Comparison of ENCODE assay signal across 35 cellular contexts in genomic region chr2:233125455-233126065, GRCh38.
A peak's percentile ranks its signal among the peaks of the same experiment; 100 is the strongest.
DNase-seq lines count a peak whose midpoint lies in the region; ATAC-seq, FAIRE-seq and TF ChIP-seq lines count a peak whose summit lies in the region.
"Had no signal": no experiment of that assay in that cellular context is flagged by ENCODE, and none has a peak within 500 bp of the region (broad histone marks: within the 10 kb centered on the region; RNA-seq: fewer than 3 reads in every experiment).

No MANE protein-coding gene starts in this region.

- no peak for FAIRE-seq in GM12878 (lab: Jason Lieb, UNC)
- FAIRE-seq: G401.6, small intestine had no signal

- in situ Hi-C loops in GM12878 (cut with MboI) = no loop called here

- DNase-seq in GM12878 (ENCODE audit: low read depth, low spot score) (no peak), NCI-H510A treated with DMSO at 0.1 percent for 48 hours (lab: John Stamatoyannopoulos, UW) (no peak), SHP77 treated with DMSO at 0.1 percent for 48 hours (lab: John Stamatoyannopoulos, UW) (no peak), NCI-H2196 treated with DMSO at 0.1 percent for 48 hours (lab: John Stamatoyannopoulos, UW; ENCODE audit: unreplicated experiment) (no peak), NCI-H69 (lab: John Stamatoyannopoulos, UW) (no peak)
- DNase-seq: activated CD4-positive, alpha-beta memory T cell treated with anti-CD3 and anti-CD28 coated beads, Interleukin-2, amount 10 ng/mL, durations not matched to agents 7 days and 5 days; activated CD4-positive, CD25-positive, alpha-beta regulatory T cell treated with anti-CD3 and anti-CD28 coated beads, Interleukin-2, amount 50 U/mL, for 72 hours; activated CD8-positive, alpha-beta memory T cell treated with anti-CD3 and anti-CD28 coated beads, Interleukin-2, amount 50 U/mL, for 48 hours; activated naive CD4-positive, alpha-beta T cell treated with anti-CD3 and anti-CD28 coated beads, Interleukin-2, amount 10 ng/mL, durations not matched to agents 7 days and 5 days; amniotic stem cell; colonic mucosa; effector CD4-positive, alpha-beta T cell; IMR-90; mammary epithelial cell; NCI-H146; NCI-H2107; NCI-H446; nephron progenitor cell; ovary; PC-3; retina; small intestine; stimulated activated CD4-positive, alpha-beta T cell treated with anti-CD3 and anti-CD28 coated beads, Interleukin-1b, Interleukin-23, amount 100 ng/mL, for 48 hours; T-helper 2 cell; thyroid gland had no signal

- H3K27me3 Mint-ChIP-seq in IgD-negative memory B cell = no peaks in the 10 kb centered on the region
- H3K27me3 Mint-ChIP-seq: activated CD4-positive, alpha-beta memory T cell treated with anti-CD3 and anti-CD28 coated beads, Interleukin-2, amount 10 ng/mL, durations not matched to agents 7 days and 5 days; activated naive CD4-positive, alpha-beta T cell treated with anti-CD3 and anti-CD28 coated beads, Interleukin-2, amount 10 ng/mL, durations not matched to agents 7 days and 5 days; activated T-helper 17 cell treated with anti-CD3 and anti-CD28 coated beads, Interleukin-2, amount 50 U/mL, for 72 hours; stimulated activated naive CD8-positive, alpha-beta T cell treated with anti-CD3 and anti-CD28 coated beads, Interleukin-15, Interleukin-2, amounts not matched to agents 100 ng/mL and 50 ng/mL, for 24 hours had no signal

- BruUV-seq in GM12878 (replicated peaks; lab: Mats Ljungman, UMichigan) = no TSS peak

- peak; percentile 4; the same call in 1 of the 3 replicates for ATAC-seq in GM12878
- ATAC-seq: activated T-helper 17 cell treated with anti-CD3 and anti-CD28 coated beads, Interleukin-2, amount 50 U/mL, for 72 hours; GM23338; left colon; PC-3 had no signal

- no peak for TF ChIP-seq EP300 in GM12878 (IDR thresholded peaks at IDR 0.05; ENCODE audit: borderline replicate concordance in 1 of 2, control insufficient read depth in 1 of 2, low read depth in 2 of 2, low read length in 2 of 2)

- H3K4me3 ChIP-seq in GM12878 (no peak overlapping the region), neutrophil (ENCODE audit: low read depth in 1 of 2, low read length in 1 of 2) (no peak overlapping the region)
- H3K4me3 ChIP-seq: breast epithelium, colonic mucosa, GM23338, ovary, SK-N-MC, thyroid gland had no signal

- TF ChIP-seq CTCF in GM12878 (IDR thresholded peaks at IDR 0.05 in 2 of 3, conservative IDR thresholded peaks at IDR 0.05 in 1 of 3; ENCODE audit: control insufficient read depth in 2 of 3, extremely low read depth in 1 of 3, insufficient read depth in 1 of 3, low read depth in 3 of 3, low read length in 3 of 3) = no peak
- TF ChIP-seq CTCF in neutrophil (IDR thresholded peaks at IDR 0.05) = no peak

- H3K27ac Mint-ChIP-seq in IgD-negative memory B cell = peak overlapping the region; percentile 95 to 99 (median 95)
- H3K27ac Mint-ChIP-seq: activated CD4-positive, alpha-beta memory T cell treated with anti-CD3 and anti-CD28 coated beads, Interleukin-2, amount 10 ng/mL, durations not matched to agents 7 days and 5 days; activated naive CD4-positive, alpha-beta T cell treated with anti-CD3 and anti-CD28 coated beads, Interleukin-2, amount 10 ng/mL, durations not matched to agents 7 days and 5 days; activated T-helper 17 cell treated with anti-CD3 and anti-CD28 coated beads, Interleukin-2, amount 50 U/mL, for 72 hours; GM23338; nephron progenitor cell; stimulated activated naive CD8-positive, alpha-beta T cell treated with anti-CD3 and anti-CD28 coated beads, Interleukin-15, Interleukin-2, amounts not matched to agents 100 ng/mL and 50 ng/mL, for 24 hours had no signal

- WGBS in GM12878 (ENCODE audit: insufficient coverage, insufficient replicate concordance, low lambda C conversion rate, missing lambda C conversion rate) = 94% methylated on average over 20 of the region's 20 CpGs

- no peaks in the 10 kb centered on the region for H4K20me1 ChIP-seq in GM12878 (ENCODE audit: control insufficient read depth, insufficient read depth)

- H3K9me3 ChIP-seq in GM12878 (replicated peaks; ENCODE audit: control insufficient read depth, insufficient read depth, low read length) (peaks cover 2% of the 10 kb centered on the region; the same call in 1 of the 3 replicates), neutrophil (no peaks in the 10 kb centered on the region)
- H3K9me3 ChIP-seq: breast epithelium, colonic mucosa, ovary, thyroid gland had no signal

- peaks cover 0 to 3% (median 0%) of the 10 kb centered on the region in 3 donors for H3K9me3 Mint-ChIP-seq in IgD-negative memory B cell
- H3K9me3 Mint-ChIP-seq: activated CD4-positive, alpha-beta memory T cell treated with anti-CD3 and anti-CD28 coated beads, Interleukin-2, amount 10 ng/mL, durations not matched to agents 7 days and 5 days; activated naive CD4-positive, alpha-beta T cell treated with anti-CD3 and anti-CD28 coated beads, Interleukin-2, amount 10 ng/mL, durations not matched to agents 7 days and 5 days; activated T-helper 17 cell treated with anti-CD3 and anti-CD28 coated beads, Interleukin-2, amount 50 U/mL, for 72 hours; GM23338; nephron progenitor cell; stimulated activated naive CD8-positive, alpha-beta T cell treated with anti-CD3 and anti-CD28 coated beads, Interleukin-15, Interleukin-2, amounts not matched to agents 100 ng/mL and 50 ng/mL, for 24 hours had no signal

- H3K27me3 ChIP-seq in GM12878 (replicated peaks in 1 of 2; ENCODE audit: control insufficient read depth in 2 of 2, insufficient read depth in 2 of 2, low read length in 1 of 2) (no peaks in the 10 kb centered on the region), neutrophil (no peaks in the 10 kb centered on the region)
- H3K27me3 ChIP-seq: breast epithelium, colonic mucosa, ovary, thyroid gland had no signal

- RAD21 ChIA-PET in GM12878 (lab: Charles Lee; ENCODE audit: unreplicated experiment) = interaction anchor here (1.4 to 2.5 kb wide), 8 partner anchors 12 to 65 kb away, joined by 4 to 19 read pairs (median 7); partner anchors contain the start of gene INPP5D

- H3K36me3 Mint-ChIP-seq in IgD-negative memory B cell = peaks cover 1% of the 10 kb centered on the region

- SMC1A ChIA-PET in GM12878 (lab: Charles Lee; ENCODE audit: uncharacterized antibody, unreplicated experiment) = interaction anchor here (1.1 to 2.7 kb wide), 6 partner anchors 17 to 72 kb away, joined by 3 to 11 read pairs (median 4); no protein-coding TSS in a partner anchor

- TF ChIP-seq RAD21 in GM12878 (IDR thresholded peaks at IDR 0.05; ENCODE audit: insufficient read depth, low read depth, low read length) = no peak

- no peak overlapping the region for H3K9ac ChIP-seq in GM12878 (ENCODE audit: control insufficient read depth, insufficient read depth, low read length)

- H3K36me3 ChIP-seq in GM12878 (ENCODE audit: control insufficient read depth in 2 of 2, insufficient read depth in 2 of 2, low read length in 1 of 2) = peaks cover 46 to 54% of the 10 kb centered on the region in 2 experiments
- peaks cover 91% of the 10 kb centered on the region for H3K36me3 ChIP-seq in neutrophil
- H3K36me3 ChIP-seq: breast epithelium, colonic mucosa, ovary, thyroid gland had no signal

- peak overlapping the region; percentile 60; the same call in 1 of the 2 replicates for H3K4me2 ChIP-seq in GM12878 (ENCODE audit: control insufficient read depth, insufficient read depth)
- H3K4me2 ChIP-seq: GM23338 had no signal

- H3K27ac ChIP-seq in GM12878 (ENCODE audit: control insufficient read depth, insufficient read depth) = peak overlapping the region; percentile 93
- H3K27ac ChIP-seq in neutrophil = peak overlapping the region; percentile 23
- H3K27ac ChIP-seq: breast epithelium, C4-2B, colonic mucosa, ovary, SK-N-MC, thyroid gland had no signal

- CTCF ChIA-PET in GM12878 (lab: Yijun Ruan, JAX) = interaction anchor here (0.6 to 1.6 kb wide), 6 partner anchors 10 to 65 kb away, joined by 3 to 7 read pairs (median 4); partner anchors contain the start of gene INPP5D

- POLR2A ChIA-PET in GM12878 (lab: Charles Lee) = no interaction called here

- no peak overlapping the region for H2AFZ ChIP-seq in GM12878 (ENCODE audit: control insufficient read depth, low read depth, low read length)

- H3K4me3 Mint-ChIP-seq in IgD-negative memory B cell = peak overlapping the region in 1 of 4 donors; percentile 22
- H3K4me3 Mint-ChIP-seq: activated CD4-positive, alpha-beta memory T cell treated with anti-CD3 and anti-CD28 coated beads, Interleukin-2, amount 10 ng/mL, durations not matched to agents 7 days and 5 days; activated naive CD4-positive, alpha-beta T cell treated with anti-CD3 and anti-CD28 coated beads, Interleukin-2, amount 10 ng/mL, durations not matched to agents 7 days and 5 days; activated T-helper 17 cell treated with anti-CD3 and anti-CD28 coated beads, Interleukin-2, amount 50 U/mL, for 72 hours; GM23338; nephron progenitor cell; stimulated activated naive CD8-positive, alpha-beta T cell treated with anti-CD3 and anti-CD28 coated beads, Interleukin-15, Interleukin-2, amounts not matched to agents 100 ng/mL and 50 ng/mL, for 24 hours had no signal

- intact Hi-C loops in GM12878 (cut with micrococcal nuclease; ENCODE audit: unreplicated experiment) = no loop called here

- peaks cover 30% of the 10 kb centered on the region for H3K4me1 ChIP-seq in GM12878 (ENCODE audit: control insufficient read depth, insufficient read depth, low read length)
- no peaks in the 10 kb centered on the region for H3K4me1 ChIP-seq in neutrophil (ENCODE audit: control insufficient read depth in 1 of 2, insufficient read depth in 1 of 2, low read depth in 1 of 2, low read length in 1 of 2)
- H3K4me1 ChIP-seq: breast epithelium, colonic mucosa, thyroid gland had no signal

- H3K4me1 Mint-ChIP-seq in IgD-negative memory B cell = peaks cover 24 to 30% (median 28%) of the 10 kb centered on the region in 3 donors

- TF ChIP-seq POLR2A in GM12878 (IDR thresholded peaks at IDR 0.05; ENCODE audit: low read depth, low read length) = peak; percentile 40; the same call in 1 of the 2 replicates

- H3K79me2 ChIP-seq in GM12878 (ENCODE audit: control insufficient read depth, insufficient read depth, low read length) = peaks cover 22% of the 10 kb centered on the region

TF ChIP-seq in GM12878, 131 proteins besides CTCF, POLR2A, EP300 and RAD21 (continues in another document):
- no peak for TF ChIP-seq SRF (IDR thresholded peaks at IDR 0.05; ENCODE audit: low read depth in 2 of 2, low read length in 2 of 2)
